In the genomic region with DNA sequence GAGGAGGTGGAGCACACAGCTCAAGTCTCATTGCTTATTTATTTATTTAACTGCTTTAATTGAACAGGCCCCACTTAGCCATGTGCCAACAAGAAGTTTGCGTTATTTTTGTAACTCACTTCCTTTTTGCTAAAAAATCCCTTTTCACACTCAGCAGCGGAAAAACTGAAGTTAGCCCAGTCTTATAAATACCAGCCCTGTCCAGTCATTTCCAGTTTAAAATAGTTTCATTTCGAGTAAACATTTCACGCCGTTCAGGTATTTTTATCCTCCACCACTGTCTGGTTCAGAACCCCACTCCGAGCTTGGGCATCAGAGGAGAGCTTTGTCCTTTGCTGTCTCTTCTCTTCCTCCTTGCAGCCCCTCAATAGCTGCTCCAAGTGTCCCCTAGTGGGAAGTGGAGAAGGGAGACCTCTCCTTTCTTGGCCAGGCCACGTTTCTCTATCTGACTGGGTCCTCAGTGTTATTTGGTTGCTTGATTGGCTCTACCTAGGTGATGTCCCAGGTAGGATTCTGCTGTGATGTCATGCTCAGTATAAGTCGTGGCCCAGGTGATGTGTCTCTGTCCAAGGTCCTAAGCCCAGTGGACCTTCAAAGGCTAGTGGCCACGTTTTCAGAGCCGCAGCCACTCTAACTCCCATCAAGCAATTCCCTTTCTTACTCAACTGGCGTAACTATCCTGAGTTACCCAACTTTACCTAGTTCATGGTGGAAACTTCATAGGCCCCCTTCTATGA, we compare ENCODE assay signal across 11 cellular contexts. TPM values are rescaled to one million over a fixed set of nuclear protein-coding genes. Genes with fewer than 3 reads are reported as not detected.
A peak's percentile ranks its signal among the peaks of the same experiment; 100 is the strongest.
DNase-seq lines count a peak whose midpoint lies in the region; ATAC-seq and TF ChIP-seq lines count a peak whose summit lies in the region.
"Had no signal": no experiment of that assay in that cellular context is flagged by ENCODE, and none has a peak within 500 bp of the region (broad histone marks: within the 10 kb centered on the region; RNA-seq: fewer than 3 reads in every experiment).

No MANE protein-coding gene starts in this region.

- ATAC-seq in natural killer cell treated with Interleukin-12 subunit alpha and Interleukin-12 subunit beta and Interleukin-15 and Interleukin-18, amount 100 ng/mL, for 72 hours, result peak; percentile 79 to 92
- ATAC-seq in natural killer cell, result no peak
- peak; percentile 88 for ATAC-seq in HG02588 (IDR thresholded peaks at IDR 0.05; ENCODE audit: unreplicated experiment)
- ATAC-seq in HG03565 (IDR thresholded peaks at IDR 0.05; ENCODE audit: unreplicated experiment), result peak; percentile 89

- peak overlapping the region; percentile 70 for H3K4me3 Mint-ChIP-seq in natural killer cell treated with Interleukin-12 subunit alpha and Interleukin-12 subunit beta and Interleukin-15 and Interleukin-18, amount 100 ng/mL, for 72 hours
- H3K4me3 Mint-ChIP-seq in natural killer cell, result no peak overlapping the region

- intact Hi-C loops in natural killer cell (cut with micrococcal nuclease), result no loop called here

- no peaks in the 10 kb centered on the region for H3K36me3 Mint-ChIP-seq in natural killer cell treated with Interleukin-12 subunit alpha and Interleukin-12 subunit beta and Interleukin-15 and Interleukin-18, amount 100 ng/mL, for 72 hours
- no peaks in the 10 kb centered on the region for H3K36me3 Mint-ChIP-seq in natural killer cell

- TF ChIP-seq CTCF in natural killer cell (IDR thresholded peaks at IDR 0.05), result no peak

- peaks cover 9% of the 10 kb centered on the region in 2 donors for H3K4me1 Mint-ChIP-seq in natural killer cell treated with Interleukin-12 subunit alpha and Interleukin-12 subunit beta and Interleukin-15 and Interleukin-18, amount 100 ng/mL, for 72 hours (ENCODE audit: low read depth in 2 of 2)
- H3K4me1 Mint-ChIP-seq in natural killer cell, result peaks cover 0 to 7% of the 10 kb centered on the region in 2 donors

- no peaks in the 10 kb centered on the region for H3K9me3 Mint-ChIP-seq in natural killer cell treated with Interleukin-12 subunit alpha and Interleukin-12 subunit beta and Interleukin-15 and Interleukin-18, amount 100 ng/mL, for 72 hours
- H3K9me3 Mint-ChIP-seq in natural killer cell, result no peaks in the 10 kb centered on the region

- peaks cover 6 to 13% of the 10 kb centered on the region in 2 donors for H3K27me3 Mint-ChIP-seq in natural killer cell treated with Interleukin-12 subunit alpha and Interleukin-12 subunit beta and Interleukin-15 and Interleukin-18, amount 100 ng/mL, for 72 hours
- peaks cover 5 to 18% of the 10 kb centered on the region in 2 donors for H3K27me3 Mint-ChIP-seq in natural killer cell (ENCODE audit: low read depth in 2 of 2)

- DNase-seq in natural killer cell treated with Interleukin-12 subunit alpha and Interleukin-12 subunit beta and Interleukin-15 and Interleukin-18, amount 100 ng/mL, for 72 hours (ENCODE audit: low spot score), result no peak
- no peak for DNase-seq in natural killer cell
- DNase-seq in DMS 273 (lab: John Stamatoyannopoulos, UW; ENCODE audit: unreplicated experiment), result no peak
- no peak for DNase-seq in NCI-H2227 treated with DMSO at 0.1 percent for 48 hours (lab: John Stamatoyannopoulos, UW)
- DNase-seq in inferior parietal cortex (ENCODE audit: extremely low spot score), result no peak
- no peak for DNase-seq in stimulated activated CD4-positive, alpha-beta T cell treated with anti-CD3 and anti-CD28 coated beads, Interleukin-12 subunit alpha, Interleukin-12 subunit beta, amount 100 ng/mL, for 4 hours
- DNase-seq: activated gamma-delta T cell treated with Interleukin-2 at 50 U/mL for 16 hours, dorsolateral prefrontal cortex, NCI-H524 had no signal

- H3K27ac Mint-ChIP-seq in natural killer cell treated with Interleukin-12 subunit alpha and Interleukin-12 subunit beta and Interleukin-15 and Interleukin-18, amount 100 ng/mL, for 72 hours, result peak overlapping the region in 1 of 2 donors; percentile 58
- H3K27ac Mint-ChIP-seq in natural killer cell, result no peak overlapping the region

RNA-seq across cellular contexts. Expression of gene GAS7, which starts 53.0 kb away (rescaled TPM):
- total RNA-seq in natural killer cell treated with Interleukin-12 subunit alpha and Interleukin-12 subunit beta and Interleukin-15 and Interleukin-18, amount 100 ng/mL, for 72 hours, result 1 to 10 TPM; 4.9 to 5.5 TPM
- 10 to 100 TPM; 70.7 to 89.1 (median 84.8) TPM for total RNA-seq in natural killer cell

Comparison
In these comparisons a context has a peak if more than half of its experiments do, and no peak if none do; other contexts are left out.
1. ATAC-seq: peak in natural killer cell treated with Interleukin-12 subunit alpha and Interleukin-12 subunit beta and Interleukin-15 and Interleukin-18, amount 100 ng/mL, for 72 hours (2 of 2), HG02588 (single experiment) and HG03565 (single experiment); none in natural killer cell (0 of 3).
2. RNA of gene GAS7, which starts 53.0 kb away (total RNA-seq): 70.7 to 89.1 TPM in natural killer cell; 4.9 to 5.5 TPM in natural killer cell treated with Interleukin-12 subunit alpha and Interleukin-12 subunit beta and Interleukin-15 and Interleukin-18, amount 100 ng/mL, for 72 hours; every median in the first group is over 10 times any median in the second.